In the genomic region with DNA sequence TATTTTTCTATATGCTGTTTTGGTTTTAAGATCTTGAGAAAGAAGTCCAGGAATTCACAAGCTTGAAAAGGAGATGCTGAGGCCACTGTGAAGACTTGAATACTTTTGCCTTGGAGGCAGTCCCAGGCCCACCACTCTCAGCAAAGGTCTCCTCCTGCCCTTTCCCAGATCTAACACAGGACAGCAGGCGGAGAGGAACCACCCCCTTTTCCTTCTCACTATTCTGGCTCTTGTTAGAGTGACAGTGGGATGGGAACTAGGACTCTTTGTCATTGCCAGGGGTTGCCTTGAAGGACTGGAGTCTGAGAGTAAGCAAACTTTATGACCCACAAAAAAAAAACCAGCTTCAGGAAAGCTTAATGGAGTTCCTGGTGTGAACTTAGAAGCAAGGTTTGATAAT, we compare ENCODE assay signal across 21 cellular contexts. TPM values are rescaled to one million over a fixed set of nuclear protein-coding genes. Genes with fewer than 3 reads are reported as not detected.
DNase-seq lines count a peak whose midpoint lies in the region; ATAC-seq and TF ChIP-seq lines count a peak whose summit lies in the region.
"Had no signal": no experiment of that assay in that cellular context is flagged by ENCODE, and none has a peak within 500 bp of the region (broad histone marks: within the 10 kb centered on the region; RNA-seq: fewer than 3 reads in every experiment).

No MANE protein-coding gene starts in this region.

- H3K4me2 ChIP-seq in DOHH2 (ENCODE audit: low read length), result peak overlapping the region; percentile 47; the same call in 1 of the 2 replicates
- H3K4me2 ChIP-seq in parathyroid adenoma (ENCODE audit: low read length), result no peak overlapping the region

- DNase-seq in left colon (no peak), NCI-H345 (lab: John Stamatoyannopoulos, UW) (no peak), SHP77 (lab: John Stamatoyannopoulos, UW) (no peak)
- DNase-seq in stimulated activated CD4-positive, alpha-beta T cell treated with anti-CD3 and anti-CD28 coated beads, Interleukin-4, amount 100 ng/mL, for 24 hours, result no peak
- DNase-seq: activated CD4-positive, CD25-positive, alpha-beta regulatory T cell treated with anti-CD3 and anti-CD28 coated beads, Interleukin-2, amount 50 U/mL, for 72 hours; CD4-positive, CD25-positive, alpha-beta regulatory T cell; foreskin keratinocyte; GF-D8; kidney glomerular epithelial cell; NCI-H1417 treated with DMSO at 0.1 percent for 48 hours; NCI-H2171; stimulated activated CD4-positive, alpha-beta T cell treated with anti-CD3 and anti-CD28 coated beads, Interleukin-1b, Interleukin-23, amount 100 ng/mL, for 48 hours; stimulated activated naive CD8-positive, alpha-beta T cell treated with anti-CD3 and anti-CD28 coated beads, Interleukin-15, amount 100 ng/mL, for 72 hours; T1000 had no signal

- H3K36me3 ChIP-seq in DOHH2 (ENCODE audit: control insufficient read depth, low read length) (no peaks in the 10 kb centered on the region), parathyroid adenoma (ENCODE audit: control insufficient read depth, insufficient read depth, low read length) (no peaks in the 10 kb centered on the region)
- H3K36me3 ChIP-seq: brain microvascular endothelial cell, uterus had no signal

- H3K79me2 ChIP-seq in DOHH2 (ENCODE audit: control insufficient read depth, low read length) (no peaks in the 10 kb centered on the region), parathyroid adenoma (no peaks in the 10 kb centered on the region)

- intact Hi-C loops in left colon (cut with DNase I, micrococcal nuclease), result loop anchor here in 1 of 2 donors (5.0 to 10.0 kb wide), 2 partner anchors 179 to 276 kb away; a partner anchor contains a TSS

- no peaks in the 10 kb centered on the region for H4K20me1 ChIP-seq in DOHH2 (ENCODE audit: control insufficient read depth, insufficient read depth, low read depth, low read length)

- H3K27me3 ChIP-seq in DOHH2 (ENCODE audit: control insufficient read depth, low read length) (no peaks in the 10 kb centered on the region), parathyroid adenoma (ENCODE audit: control insufficient read depth, insufficient read depth, low read length) (no peaks in the 10 kb centered on the region)
- H3K27me3 ChIP-seq: brain microvascular endothelial cell, foreskin keratinocyte, uterus had no signal

- no peaks in the 10 kb centered on the region for H3F3A ChIP-seq in DOHH2 (ENCODE audit: control insufficient read depth, insufficient read depth)

- H3K27ac ChIP-seq in DOHH2 (ENCODE audit: low read depth, low read length) (no peak overlapping the region), parathyroid adenoma (no peak overlapping the region)
- H3K27ac ChIP-seq: brain microvascular endothelial cell, foreskin keratinocyte had no signal

- ATAC-seq in SK-N-SH treated with all-trans-retinoic acid at 6 μM for 48 hours (peak; percentile 30; the same call in 2 of the 3 replicates), left colon (peak; percentile 53), HG03039 (IDR thresholded peaks at IDR 0.05; ENCODE audit: unreplicated experiment) (no peak)
- ATAC-seq: activated T-helper 17 cell treated with anti-CD3 and anti-CD28 coated beads, Interleukin-2, amount 50 U/mL, for 72 hours; stimulated activated naive CD8-positive, alpha-beta T cell treated with anti-CD3 and anti-CD28 coated beads, Interleukin-15, amount 100 ng/mL, for 72 hours had no signal

- TF ChIP-seq CTCF in DOHH2 (IDR thresholded peaks at IDR 0.05; ENCODE audit: low read depth, low read length, poor library complexity, severe bottlenecking) (no peak), parathyroid adenoma (IDR thresholded peaks at IDR 0.05) (no peak)

- H3K4me1 ChIP-seq in DOHH2 (ENCODE audit: control insufficient read depth, low read length), result peaks cover 9% of the 10 kb centered on the region; the same call in 1 of the 2 replicates
- no peaks in the 10 kb centered on the region for H3K4me1 ChIP-seq in parathyroid adenoma
- H3K4me1 ChIP-seq: foreskin keratinocyte had no signal

- H3K9me2 ChIP-seq in DOHH2 (replicated peaks; ENCODE audit: control insufficient read depth, low read length), result no peaks in the 10 kb centered on the region

- H3K4me3 ChIP-seq in DOHH2 (ENCODE audit: low read length), result no peak overlapping the region
- H3K4me3 ChIP-seq in parathyroid adenoma (ENCODE audit: low read depth, low read length), result no peak overlapping the region

- no peak overlapping the region for H3K9ac ChIP-seq in parathyroid adenoma

- H3K9me3 ChIP-seq in DOHH2 (ENCODE audit: control insufficient read depth, insufficient read depth, low read length) (no peaks in the 10 kb centered on the region), parathyroid adenoma (ENCODE audit: control insufficient read depth, low read length) (no peaks in the 10 kb centered on the region)
- H3K9me3 ChIP-seq: uterus had no signal

- H2AFZ ChIP-seq in parathyroid adenoma, result peak overlapping the region; percentile 8

TF ChIP-seq in SK-N-SH treated with all-trans-retinoic acid at 6 μM for 48 hours, 23 proteins besides CTCF, POLR2A, EP300 and RAD21:
- TF ChIP-seq TOX (CRISPR knock-in tag; IDR thresholded peaks at IDR 0.05; ENCODE audit: borderline replicate concordance) (no peak), ISL1 (CRISPR knock-in tag; IDR thresholded peaks at IDR 0.05) (no peak), ZNF565 (CRISPR knock-in tag; conservative IDR thresholded peaks at IDR 0.05; ENCODE audit: low read depth) (no peak), SNAI2 (CRISPR knock-in tag; IDR thresholded peaks at IDR 0.05) (no peak)
TF ChIP-seq in SK-N-SH treated with all-trans-retinoic acid at 6 μM for 48 hours: peak in this region for 0.

RNA-seq across cellular contexts. Expression of gene E2F6, which starts 54.7 kb away (rescaled TPM):
- 1 to 10 TPM; 5.2 to 6.5 TPM for total RNA-seq in left colon
